In genomic region chr2:238369516-238370481, GRCh38 we compare ENCODE assay signal across 12 cellular contexts. TPM values are rescaled to one million over a fixed set of nuclear protein-coding genes. Genes with fewer than 3 reads are reported as not detected.
DNase-seq lines count a peak whose midpoint lies in the region; ATAC-seq, FAIRE-seq and TF ChIP-seq lines count a peak whose summit lies in the region.
"Had no signal": no experiment of that assay in that cellular context is flagged by ENCODE, and none has a peak within 500 bp of the region (broad histone marks: within the 10 kb centered on the region; RNA-seq: fewer than 3 reads in every experiment).

No MANE protein-coding gene starts in this region.

- TF ChIP-seq CTCF in heart right ventricle (IDR thresholded peaks at IDR 0.05) = no peak
- TF ChIP-seq CTCF in right atrium auricular region (IDR thresholded peaks at IDR 0.05) = no peak
- TF ChIP-seq CTCF in HepG2 (CRISPR knock-in tag; IDR thresholded peaks at IDR 0.05) = no peak

- DNase-seq in heart right ventricle (no peak), right atrium auricular region (ENCODE audit: low spot score) (no peak), adipocyte (ENCODE audit: low read depth) (peak; percentile 9), HepG2 (ENCODE audit: low spot score) (peak; percentile 45), NOMO-1 treated with DMSO at 0.1 percent for 48 hours (lab: John Stamatoyannopoulos, UW; ENCODE audit: unreplicated experiment) (no peak), DMS79 (lab: John Stamatoyannopoulos, UW) (no peak), SIG-M5 (lab: John Stamatoyannopoulos, UW) (no peak)

- H4K20me1 ChIP-seq in HepG2 (ENCODE audit: insufficient read depth, low read length) = no peaks in the 10 kb centered on the region

- peak in 5 of 8 donors; percentile 9 to 46 (median 16) for ATAC-seq in heart right ventricle
- peak; percentile 14 for ATAC-seq in HepG2
- no peak for ATAC-seq in HG02938 (IDR thresholded peaks at IDR 0.05; ENCODE audit: unreplicated experiment)

- H3K79me2 ChIP-seq in HepG2 (ENCODE audit: insufficient read depth, low read length) = no peaks in the 10 kb centered on the region

- intact Hi-C loops in heart right ventricle (cut with DNase I) = loop anchor here (1.0 to 10.0 kb wide), 9 partner anchors 88 to 605 kb away; no protein-coding TSS in a partner anchor
- intact Hi-C loops in HepG2 (cut with micrococcal nuclease; ENCODE audit: unreplicated experiment) = loop anchor here (1.0 to 5.0 kb wide), 5 partner anchors 65 to 418 kb away; no protein-coding TSS in a partner anchor

- peak overlapping the region; percentile 60 for H3K4me2 ChIP-seq in HepG2 (ENCODE audit: low read depth, low read length)

- no TSS peak for BruUV-seq in HepG2 (replicated peaks; lab: Mats Ljungman, UMichigan)

- no peak for TF ChIP-seq RAD21 in HepG2 (CRISPR knock-in tag; IDR thresholded peaks at IDR 0.05)

- POLR2A ChIA-PET in HepG2 (lab: Yijun Ruan, JAX) = interaction anchor here (1.5 kb wide), 1 partner anchor 72 kb away, joined by 4 read pairs; no protein-coding TSS in a partner anchor

- H3K9ac ChIP-seq in adipocyte (ENCODE audit: low read length) = peak overlapping the region; percentile 66
- H3K9ac ChIP-seq in HepG2 (ENCODE audit: insufficient read depth, low read depth, low read length) = peak overlapping the region; percentile 10; the same call in 1 of the 2 replicates

- H3K36me3 ChIP-seq in heart right ventricle (no peaks in the 10 kb centered on the region), right atrium auricular region (no peaks in the 10 kb centered on the region), adipocyte (ENCODE audit: control insufficient read depth, insufficient read depth, low read length, severe bottlenecking) (no peaks in the 10 kb centered on the region), HepG2 (replicated peaks in 1 of 2; ENCODE audit: control insufficient read depth in 1 of 2, insufficient read depth in 2 of 2, low read length in 2 of 2) (no peaks in the 10 kb centered on the region)
- H3K36me3 ChIP-seq: upper lobe of right lung had no signal

- WGBS in heart right ventricle, 2 donors = 82 to 86% methylated on average over 16 of the region's 16 CpGs
- 65% methylated on average over 16 of the region's 16 CpGs for WGBS in HepG2 (ENCODE audit: low lambda C conversion rate)

- H2AFZ ChIP-seq in HepG2 (ENCODE audit: low read length) = no peak overlapping the region

- H3K9me3 ChIP-seq in heart right ventricle = no peaks in the 10 kb centered on the region
- no peaks in the 10 kb centered on the region for H3K9me3 ChIP-seq in right atrium auricular region
- H3K9me3 ChIP-seq in adipocyte (ENCODE audit: control insufficient read depth, low read length) = no peaks in the 10 kb centered on the region
- H3K9me3 ChIP-seq in HepG2 (ENCODE audit: low read length) = no peaks in the 10 kb centered on the region
- H3K9me3 ChIP-seq: mucosa of descending colon, upper lobe of right lung had no signal

- FAIRE-seq in HepG2 (lab: Jason Lieb, UNC) = no peak
- FAIRE-seq: colon, GM19239 had no signal

- no peak for TF ChIP-seq EP300 in HepG2 (IDR thresholded peaks at IDR 0.05; ENCODE audit: low read depth in 2 of 2, low read length in 2 of 2)
- no peak for TF ChIP-seq EP300 in HepG2 (CRISPR knock-in tag; IDR thresholded peaks at IDR 0.05; ENCODE audit: borderline replicate concordance)

- H3K4me1 ChIP-seq in heart right ventricle (peaks cover 0 to 3% (median 0%) of the 10 kb centered on the region in 9 donors), right atrium auricular region (peaks cover 0 to 3% of the 10 kb centered on the region in 2 donors), adipocyte (ENCODE audit: control insufficient read depth, insufficient read depth, low read length) (peaks cover 18% of the 10 kb centered on the region), HepG2 (ENCODE audit: insufficient read depth, low read length) (peaks cover 39% of the 10 kb centered on the region)
- H3K4me1 ChIP-seq: upper lobe of right lung had no signal

- CTCF ChIA-PET in HepG2 (lab: Yijun Ruan, JAX; ENCODE audit: low intra/inter-chr PET ratio, low total read pairs) = interaction anchor here (0.7 to 5.7 kb wide), 7 partner anchors 93 to 415 kb away, joined by 3 to 87 read pairs (median 4); no protein-coding TSS in a partner anchor

- H3K27ac ChIP-seq in heart right ventricle (no peak overlapping the region), right atrium auricular region (no peak overlapping the region), HepG2 (ENCODE audit: extremely low read length, insufficient read depth, low read length) (peak overlapping the region; percentile 42)
- H3K27ac ChIP-seq: upper lobe of right lung had no signal

- in situ Hi-C loops in HepG2 (cut with HindIII; ENCODE audit: extremely low pct_ligation_motif_present, low pct_unique_long_range_greater_than_20kb) = loop anchor here (5.0 to 25.0 kb wide), 3 partner anchors 88 to 418 kb away; no protein-coding TSS in a partner anchor

- H3K4me3 ChIP-seq in heart right ventricle (no peak overlapping the region), right atrium auricular region (no peak overlapping the region), adipocyte (ENCODE audit: low read length) (peak overlapping the region; percentile 43), HepG2 (replicated peaks in 1 of 3; ENCODE audit: insufficient read depth in 1 of 3, low read depth in 2 of 3, low read length in 3 of 3) (no peak overlapping the region; a peak in 1 of 6 replicates)
- H3K4me3 ChIP-seq: mucosa of descending colon, upper lobe of right lung had no signal

- no peak for TF ChIP-seq POLR2A in HepG2 (IDR thresholded peaks at IDR 0.05; ENCODE audit: insufficient read depth in 1 of 2, low read depth in 2 of 2, low read length in 2 of 2)

- H3K27me3 ChIP-seq in heart right ventricle = no peaks in the 10 kb centered on the region
- H3K27me3 ChIP-seq in right atrium auricular region = no peaks in the 10 kb centered on the region
- no peaks in the 10 kb centered on the region for H3K27me3 ChIP-seq in adipocyte (replicated peaks; ENCODE audit: control insufficient read depth, insufficient read depth, low read length)
- no peaks in the 10 kb centered on the region for H3K27me3 ChIP-seq in HepG2 (ENCODE audit: control insufficient read depth in 1 of 2, insufficient read depth in 2 of 2, low read length in 2 of 2)
- H3K27me3 ChIP-seq: upper lobe of right lung had no signal

TF ChIP-seq in HepG2, 621 proteins besides CTCF, POLR2A, EP300 and RAD21 (continues in another document):
- TF ChIP-seq HNF4A (CRISPR knock-in tag; IDR thresholded peaks at IDR 0.05) = 0 out of 2 replicates have a peak, but pooled peaks have one; percentile 27

RNA-seq across cellular contexts. Expression of gene TRAF3IP1, which starts 49.5 kb away (rescaled TPM):
- total RNA-seq in heart right ventricle = 10 to 100 TPM in 6 of 10 donors, 1 to 10 TPM in 4; 8.3 to 20.4 (median 12.5) TPM
- polyA plus RNA-seq in heart right ventricle = 1 to 10 TPM; 4.0 to 6.2 TPM
- 1 to 10 TPM; 5.0 to 5.8 TPM for total RNA-seq in right atrium auricular region
- total RNA-seq in HepG2 (2016; rRNA removed; fragmentation: Illumina TruSeq; extraction: Trizol) = 12.9 TPM in 2 replicates
- 11.5 and 11.7 TPM in 2 replicates for total RNA-seq in HepG2 (2016; cell fraction: cytosol; rRNA removed; fragmentation: Illumina TruSeq; extraction: Trizol; ENCODE audit: low read depth)
- 12.5 and 15.2 TPM in 2 replicates for total RNA-seq in HepG2 (2016; cell fraction: insoluble cytoplasmic fraction; rRNA removed; fragmentation: Illumina TruSeq; extraction: Trizol)
- 8.5 and 9.1 TPM in 2 replicates for total RNA-seq in HepG2 (2016; cell fraction: membrane; rRNA removed; fragmentation: Illumina TruSeq; extraction: Trizol)
- total RNA-seq in HepG2 (2016; cell fraction: nucleus; rRNA removed; fragmentation: Illumina TruSeq; extraction: Trizol) = 6.5 and 10.2 TPM in 2 replicates
- polyA plus RNA-seq in HepG2 (2011; rRNA removed) = 4.1 and 5.0 TPM in 2 replicates
- 2.7 and 3.7 TPM in 2 replicates for polyA plus RNA-seq in HepG2 (2011; cell fraction: cytosol; rRNA removed)
- 4.1 and 4.3 TPM in 2 replicates for polyA plus RNA-seq in HepG2 (2011; cell fraction: nucleus; rRNA removed)
- 7.5 and 8.6 TPM in 2 replicates for polyA plus RNA-seq in HepG2 (2012)
- 1.2 and 1.5 TPM in 2 replicates for polyA plus RNA-seq in HepG2 (2016; cell fraction: cytosol; fragmentation: Illumina TruSeq; extraction: Trizol; ENCODE audit: low read depth)
- polyA plus RNA-seq in HepG2 (2016; cell fraction: insoluble cytoplasmic fraction; fragmentation: Illumina TruSeq; extraction: Trizol; ENCODE audit: low read depth) = 16.1 and 18.0 TPM in 2 replicates
- 4.0 and 4.6 TPM in 2 replicates for polyA plus RNA-seq in HepG2 (2016; cell fraction: membrane; fragmentation: Illumina TruSeq; extraction: Trizol; ENCODE audit: low read depth)
- polyA plus RNA-seq in HepG2 (2016; cell fraction: nucleus; fragmentation: Illumina TruSeq; extraction: Trizol; ENCODE audit: insufficient read depth, low read depth) = 17.1 and 17.8 TPM in 2 replicates
- polyA minus RNA-seq in HepG2 (2011; rRNA and poly(A)+ RNA removed; ENCODE audit: low replicate concordance) = 3.0 and 4.5 TPM in 2 replicates
- polyA minus RNA-seq in HepG2 (2011; cell fraction: cytosol; rRNA and poly(A)+ RNA removed) = 2.3 and 3.6 TPM in 2 replicates
- 2.7 and 3.7 TPM in 2 replicates for polyA minus RNA-seq in HepG2 (2011; cell fraction: nucleus; rRNA and poly(A)+ RNA removed)

RNA-seq across cellular contexts. Expression of gene ASB1, which starts 56.9 kb away (rescaled TPM):
- total RNA-seq in heart right ventricle (10 to 100 TPM; 31.4 to 61.5 (median 51.2) TPM), right atrium auricular region (10 to 100 TPM; 32.3 to 43.6 TPM), HepG2 (2016; rRNA removed; fragmentation: Illumina TruSeq; extraction: Trizol) (47.5 and 48.6 TPM in 2 replicates)
- polyA plus RNA-seq in heart right ventricle (10 to 100 TPM; 32.0 to 41.9 TPM), HepG2 (2011; rRNA removed) (45.6 and 49.2 TPM in 2 replicates)
- 36.1 and 38.8 TPM in 2 replicates for total RNA-seq in HepG2 (2016; cell fraction: cytosol; rRNA removed; fragmentation: Illumina TruSeq; extraction: Trizol; ENCODE audit: low read depth)
- total RNA-seq in HepG2 (2016; cell fraction: insoluble cytoplasmic fraction; rRNA removed; fragmentation: Illumina TruSeq; extraction: Trizol) = 42.9 and 49.7 TPM in 2 replicates
- total RNA-seq in HepG2 (2016; cell fraction: membrane; rRNA removed; fragmentation: Illumina TruSeq; extraction: Trizol) = 46.0 and 48.9 TPM in 2 replicates
- 36.1 and 43.2 TPM in 2 replicates for total RNA-seq in HepG2 (2016; cell fraction: nucleus; rRNA removed; fragmentation: Illumina TruSeq; extraction: Trizol)
- polyA plus RNA-seq in HepG2 (2011; cell fraction: cytosol; rRNA removed) = 33.5 and 52.6 TPM in 2 replicates
- 151 and 167 TPM in 2 replicates for polyA plus RNA-seq in HepG2 (2011; cell fraction: nucleus; rRNA removed)
- polyA plus RNA-seq in HepG2 (2012) = 36.1 and 37.5 TPM in 2 replicates
- 39.0 and 42.6 TPM in 2 replicates for polyA plus RNA-seq in HepG2 (2016; cell fraction: cytosol; fragmentation: Illumina TruSeq; extraction: Trizol; ENCODE audit: low read depth)
- polyA plus RNA-seq in HepG2 (2016; cell fraction: insoluble cytoplasmic fraction; fragmentation: Illumina TruSeq; extraction: Trizol; ENCODE audit: low read depth) = 48.6 and 51.7 TPM in 2 replicates
- 45.0 and 48.7 TPM in 2 replicates for polyA plus RNA-seq in HepG2 (2016; cell fraction: membrane; fragmentation: Illumina TruSeq; extraction: Trizol; ENCODE audit: low read depth)
- 83.8 and 85.3 TPM in 2 replicates for polyA plus RNA-seq in HepG2 (2016; cell fraction: nucleus; fragmentation: Illumina TruSeq; extraction: Trizol; ENCODE audit: insufficient read depth, low read depth)
- 19.6 and 68.1 TPM in 2 replicates for polyA minus RNA-seq in HepG2 (2011; rRNA and poly(A)+ RNA removed; ENCODE audit: low replicate concordance)
- 23.7 TPM in 2 replicates for polyA minus RNA-seq in HepG2 (2011; cell fraction: cytosol; rRNA and poly(A)+ RNA removed)
- polyA minus RNA-seq in HepG2 (2011; cell fraction: nucleus; rRNA and poly(A)+ RNA removed) = 45.2 and 49.1 TPM in 2 replicates

Comparison
In these comparisons a context has a peak if more than half of its experiments do, and no peak if none do; other contexts are left out.
1. DNase-seq: peak in adipocyte (single experiment) and HepG2 (single experiment); none in heart right ventricle (0 of 2), right atrium auricular region (single experiment), NOMO-1 treated with DMSO at 0.1 percent for 48 hours (single experiment), DMS79 (single experiment) and SIG-M5 (single experiment).